ENCODE assay signal across 11 cellular contexts in the genomic region with DNA sequence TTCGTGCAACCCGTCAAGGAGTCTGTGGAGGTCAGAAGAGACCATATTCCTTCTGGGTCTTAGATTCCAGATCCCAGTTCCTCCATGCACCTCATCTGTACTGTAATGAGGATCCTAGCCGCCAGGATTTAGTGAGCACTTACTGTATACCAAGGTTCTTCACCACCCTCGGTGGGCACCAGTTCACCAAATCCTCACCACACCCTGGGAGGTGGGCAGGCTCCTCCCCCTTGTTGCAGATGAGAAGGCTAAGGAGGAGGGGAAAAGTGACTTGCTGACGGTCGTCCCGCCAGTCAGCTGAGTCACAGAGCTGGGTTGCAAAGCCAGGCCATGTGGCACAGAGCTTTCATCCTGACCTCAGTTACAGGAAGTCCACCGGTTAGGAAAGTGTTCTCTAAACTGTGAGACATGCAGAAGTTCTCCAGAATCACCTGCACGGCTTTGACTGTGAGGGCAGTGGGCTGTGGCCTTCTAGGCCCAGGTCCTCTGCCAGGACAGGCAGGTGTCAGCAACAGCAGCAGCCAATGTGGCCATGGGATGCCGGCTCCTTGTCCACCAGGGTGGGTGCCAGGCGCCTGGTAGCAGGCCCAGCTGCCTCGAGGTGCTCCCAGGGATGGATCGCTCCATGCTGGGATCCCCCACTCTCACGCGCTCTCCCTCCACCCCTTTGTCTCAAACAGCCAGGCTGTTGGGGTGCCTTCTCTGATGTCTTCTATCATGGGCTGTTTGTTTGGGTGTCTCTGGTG.
A peak's percentile ranks its signal among the peaks of the same experiment; 100 is the strongest.
DNase-seq lines count a peak whose midpoint lies in the region; ATAC-seq, FAIRE-seq and TF ChIP-seq lines count a peak whose summit lies in the region.
"Had no signal": no experiment of that assay in that cellular context is flagged by ENCODE, and none has a peak within 500 bp of the region (broad histone marks: within the 10 kb centered on the region; RNA-seq: fewer than 3 reads in every experiment).

No MANE protein-coding gene starts in this region.

- intact Hi-C loops in activated CD4-positive, alpha-beta T cell treated with anti-CD3 and anti-CD28 coated beads, Interleukin-2, amount 10 ng/mL, durations not matched to agents 24 days and 14 days (cut with micrococcal nuclease), result no loop called here

- H3K9me3 Mint-ChIP-seq in activated CD4-positive, alpha-beta T cell treated with anti-CD3 and anti-CD28 coated beads, Interleukin-2, amount 10 ng/mL, durations not matched to agents 24 days and 14 days, result no peaks in the 10 kb centered on the region
- H3K9me3 Mint-ChIP-seq: CD8-positive, alpha-beta memory T cell; IgD-negative memory B cell had no signal

- peak; percentile 31 for ATAC-seq in foreskin keratinocyte
- no peak for ATAC-seq in left lobe of liver

- no peak for FAIRE-seq in D721Med (lab: Jason Lieb, UNC)

- H3K27me3 ChIP-seq in foreskin keratinocyte, result peaks cover 33% of the 10 kb centered on the region

- peak; percentile 66 for DNase-seq in activated CD4-positive, alpha-beta T cell treated with anti-CD3 and anti-CD28 coated beads, Interleukin-2, amount 10 ng/mL, durations not matched to agents 24 days and 14 days
- no peak for DNase-seq in activated CD4-positive, alpha-beta T cell treated with anti-CD3 and anti-CD28 coated beads for 4 hours
- DNase-seq in UCSD-AML1 (lab: John Stamatoyannopoulos, UW; ENCODE audit: unreplicated experiment), result peak; percentile 77
- DNase-seq in foreskin keratinocyte, result peak in 1 of 2 donors; percentile 36
- DNase-seq in stromal cell of bone marrow (ENCODE audit: low read depth), result peak; percentile 52
- DNase-seq in D721Med (ENCODE audit: insufficient read length, low spot score), result no peak
- no peak for DNase-seq in left lobe of liver (ENCODE audit: low spot score)
- no peak for DNase-seq in cerebellar nuclear complex (lab: John Stamatoyannopoulos, UW)
- DNase-seq: amygdala; CD8-positive, alpha-beta memory T cell had no signal

- H3K4me1 Mint-ChIP-seq in activated CD4-positive, alpha-beta T cell treated with anti-CD3 and anti-CD28 coated beads, Interleukin-2, amount 10 ng/mL, durations not matched to agents 24 days and 14 days, result peaks cover 4% of the 10 kb centered on the region
- H3K4me1 Mint-ChIP-seq: CD8-positive, alpha-beta memory T cell had no signal

- no peaks in the 10 kb centered on the region for H3K36me3 Mint-ChIP-seq in activated CD4-positive, alpha-beta T cell treated with anti-CD3 and anti-CD28 coated beads, Interleukin-2, amount 10 ng/mL, durations not matched to agents 24 days and 14 days (ENCODE audit: low read depth)
- H3K36me3 Mint-ChIP-seq: CD8-positive, alpha-beta memory T cell; IgD-negative memory B cell had no signal

- H3K4me3 Mint-ChIP-seq in activated CD4-positive, alpha-beta T cell treated with anti-CD3 and anti-CD28 coated beads, Interleukin-2, amount 10 ng/mL, durations not matched to agents 24 days and 14 days, result no peak overlapping the region
- H3K4me3 Mint-ChIP-seq: CD8-positive, alpha-beta memory T cell; IgD-negative memory B cell had no signal

- H3K4me1 ChIP-seq in foreskin keratinocyte, result no peaks in the 10 kb centered on the region

- TF ChIP-seq CTCF in foreskin keratinocyte (conservative IDR thresholded peaks at IDR 0.05), result no peak
- no peak for TF ChIP-seq CTCF in D721Med (IDR thresholded peaks at IDR 0.05; ENCODE audit: insufficient read depth, missing control alignments)

- H3K27ac Mint-ChIP-seq in activated CD4-positive, alpha-beta T cell treated with anti-CD3 and anti-CD28 coated beads, Interleukin-2, amount 10 ng/mL, durations not matched to agents 24 days and 14 days, result peak overlapping the region; percentile 29
- H3K27ac Mint-ChIP-seq: CD8-positive, alpha-beta memory T cell; IgD-negative memory B cell had no signal

- no peak overlapping the region for H3K27ac ChIP-seq in foreskin keratinocyte

- no peaks in the 10 kb centered on the region for H3K27me3 Mint-ChIP-seq in activated CD4-positive, alpha-beta T cell treated with anti-CD3 and anti-CD28 coated beads, Interleukin-2, amount 10 ng/mL, durations not matched to agents 24 days and 14 days

Comparison
In these comparisons a context has a peak if more than half of its experiments do, and no peak if none do; other contexts are left out.
1. DNase-seq: peak in activated CD4-positive, alpha-beta T cell treated with anti-CD3 and anti-CD28 coated beads, Interleukin-2, amount 10 ng/mL, durations not matched to agents 24 days and 14 days (single experiment), UCSD-AML1 (single experiment) and stromal cell of bone marrow (single experiment); none in activated CD4-positive, alpha-beta T cell treated with anti-CD3 and anti-CD28 coated beads for 4 hours (0 of 2), D721Med (single experiment), left lobe of liver (single experiment) and cerebellar nuclear complex (0 of 2).